2 cellular contexts compared by ENCODE assay signal in genomic region chr13:96967248-96967745, GRCh38.
TF ChIP-seq lines count a peak whose summit lies in the region.

No MANE protein-coding gene starts in this region.

TF ChIP-seq in HepG2, 621 proteins besides CTCF, POLR2A, EP300 and RAD21:
- TF ChIP-seq STAG1 (CRISPR knock-in tag; IDR thresholded peaks at IDR 0.05) (peak; percentile 50), ZNF281 (CRISPR knock-in tag; IDR thresholded peaks at IDR 0.05; ENCODE audit: borderline replicate concordance) (peak; percentile 76; the same call in 1 of the 2 replicates), ZSCAN25 (CRISPR knock-in tag; IDR thresholded peaks at IDR 0.05) (0 out of 2 replicates have a peak, but pooled peaks have one; percentile 60), ZNF331 (CRISPR knock-in tag; IDR thresholded peaks at IDR 0.05) (no peak), ZNF362 (CRISPR knock-in tag; IDR thresholded peaks at IDR 0.05; ENCODE audit: borderline replicate concordance) (peak; percentile 21; the same call in 1 of the 2 replicates), CSRNP2 (CRISPR knock-in tag; conservative IDR thresholded peaks at IDR 0.05; ENCODE audit: low read depth) (no peak), POGK (CRISPR knock-in tag; conservative IDR thresholded peaks at IDR 0.05) (no peak), PATZ1 (CRISPR knock-in tag; IDR thresholded peaks at IDR 0.05) (0 out of 2 replicates have a peak, but pooled peaks have one; percentile 24), ZNF546 (CRISPR knock-in tag; conservative IDR thresholded peaks at IDR 0.05) (no peak)

TF ChIP-seq in K562, 482 proteins besides CTCF, POLR2A, EP300 and RAD21:
- no peak for TF ChIP-seq SOX6 (IDR thresholded peaks at IDR 0.05)
- TF ChIP-seq ZNF384 (IDR thresholded peaks at IDR 0.05; ENCODE audit: low read depth, low read length): peak; percentile 76; the same call in 1 of the 2 replicates
- no peak for TF ChIP-seq HMG20B (CRISPR knock-in tag; IDR thresholded peaks at IDR 0.05)
- no peak for TF ChIP-seq ID3 (CRISPR knock-in tag; IDR thresholded peaks at IDR 0.05)
- TF ChIP-seq ID3 (tag; IDR thresholded peaks at IDR 0.05): no peak
- TF ChIP-seq VEZF1 (CRISPR knock-in tag; IDR thresholded peaks at IDR 0.05): peak; percentile 81
- TF ChIP-seq ZNF695 (CRISPR knock-in tag; IDR thresholded peaks at IDR 0.05): no peak
